ENCODE assay signal across 2 cellular contexts in genomic region chr1:27542463-27543273, GRCh38.
TF ChIP-seq lines count a peak whose summit lies in the region.

No MANE protein-coding gene starts in this region.

TF ChIP-seq in GM23338, 12 proteins besides CTCF, POLR2A, EP300 and RAD21:
- TF ChIP-seq, protein P1, sequence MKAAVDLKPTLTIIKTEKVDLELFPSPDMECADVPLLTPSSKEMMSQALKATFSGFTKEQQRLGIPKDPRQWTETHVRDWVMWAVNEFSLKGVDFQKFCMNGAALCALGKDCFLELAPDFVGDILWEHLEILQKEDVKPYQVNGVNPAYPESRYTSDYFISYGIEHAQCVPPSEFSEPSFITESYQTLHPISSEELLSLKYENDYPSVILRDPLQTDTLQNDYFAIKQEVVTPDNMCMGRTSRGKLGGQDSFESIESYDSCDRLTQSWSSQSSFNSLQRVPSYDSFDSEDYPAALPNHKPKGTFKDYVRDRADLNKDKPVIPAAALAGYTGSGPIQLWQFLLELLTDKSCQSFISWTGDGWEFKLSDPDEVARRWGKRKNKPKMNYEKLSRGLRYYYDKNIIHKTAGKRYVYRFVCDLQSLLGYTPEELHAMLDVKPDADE (IDR thresholded peaks at IDR 0.05), result no peak
- no peak for TF ChIP-seq ZNF331 (CRISPR knock-in tag; IDR thresholded peaks at IDR 0.05; ENCODE audit: low read depth)
- TF ChIP-seq POLR2AphosphoS5 (IDR thresholded peaks at IDR 0.05; ENCODE audit: low read depth), result no peak
- no peak for TF ChIP-seq EZH2 (IDR thresholded peaks at IDR 0.05; ENCODE audit: low read depth, unreplicated experiment)
- no peak for TF ChIP-seq JUNB (IDR thresholded peaks at IDR 0.05; ENCODE audit: unreplicated experiment)
- no peak for TF ChIP-seq STAT1 (IDR thresholded peaks at IDR 0.05; ENCODE audit: unreplicated experiment)
- no peak for TF ChIP-seq ZNF114 (CRISPR knock-in tag; IDR thresholded peaks at IDR 0.05)
- TF ChIP-seq ZNF462 (CRISPR knock-in tag; IDR thresholded peaks at IDR 0.05), result no peak
- no peak for TF ChIP-seq NANOG (IDR thresholded peaks at IDR 0.05; ENCODE audit: borderline replicate concordance)
- no peak for TF ChIP-seq CREB1 (CRISPR knock-in tag; IDR thresholded peaks at IDR 0.05; ENCODE audit: low read depth)
- TF ChIP-seq, protein P2, sequence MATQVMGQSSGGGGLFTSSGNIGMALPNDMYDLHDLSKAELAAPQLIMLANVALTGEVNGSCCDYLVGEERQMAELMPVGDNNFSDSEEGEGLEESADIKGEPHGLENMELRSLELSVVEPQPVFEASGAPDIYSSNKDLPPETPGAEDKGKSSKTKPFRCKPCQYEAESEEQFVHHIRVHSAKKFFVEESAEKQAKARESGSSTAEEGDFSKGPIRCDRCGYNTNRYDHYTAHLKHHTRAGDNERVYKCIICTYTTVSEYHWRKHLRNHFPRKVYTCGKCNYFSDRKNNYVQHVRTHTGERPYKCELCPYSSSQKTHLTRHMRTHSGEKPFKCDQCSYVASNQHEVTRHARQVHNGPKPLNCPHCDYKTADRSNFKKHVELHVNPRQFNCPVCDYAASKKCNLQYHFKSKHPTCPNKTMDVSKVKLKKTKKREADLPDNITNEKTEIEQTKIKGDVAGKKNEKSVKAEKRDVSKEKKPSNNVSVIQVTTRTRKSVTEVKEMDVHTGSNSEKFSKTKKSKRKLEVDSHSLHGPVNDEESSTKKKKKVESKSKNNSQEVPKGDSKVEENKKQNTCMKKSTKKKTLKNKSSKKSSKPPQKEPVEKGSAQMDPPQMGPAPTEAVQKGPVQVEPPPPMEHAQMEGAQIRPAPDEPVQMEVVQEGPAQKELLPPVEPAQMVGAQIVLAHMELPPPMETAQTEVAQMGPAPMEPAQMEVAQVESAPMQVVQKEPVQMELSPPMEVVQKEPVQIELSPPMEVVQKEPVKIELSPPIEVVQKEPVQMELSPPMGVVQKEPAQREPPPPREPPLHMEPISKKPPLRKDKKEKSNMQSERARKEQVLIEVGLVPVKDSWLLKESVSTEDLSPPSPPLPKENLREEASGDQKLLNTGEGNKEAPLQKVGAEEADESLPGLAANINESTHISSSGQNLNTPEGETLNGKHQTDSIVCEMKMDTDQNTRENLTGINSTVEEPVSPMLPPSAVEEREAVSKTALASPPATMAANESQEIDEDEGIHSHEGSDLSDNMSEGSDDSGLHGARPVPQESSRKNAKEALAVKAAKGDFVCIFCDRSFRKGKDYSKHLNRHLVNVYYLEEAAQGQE (IDR thresholded peaks at IDR 0.05; ENCODE audit: unreplicated experiment), result no peak
- no peak for TF ChIP-seq EZH2phosphoT487 (IDR thresholded peaks at IDR 0.05; ENCODE audit: unreplicated experiment)

TF ChIP-seq in H1, 55 proteins besides CTCF, POLR2A, EP300 and RAD21:
- TF ChIP-seq ZNF274 (IDR thresholded peaks at IDR 0.05; ENCODE audit: borderline replicate concordance, extremely low read depth, low read length), result no peak
